ENCODE assay signal across 14 cellular contexts in the genomic region with DNA sequence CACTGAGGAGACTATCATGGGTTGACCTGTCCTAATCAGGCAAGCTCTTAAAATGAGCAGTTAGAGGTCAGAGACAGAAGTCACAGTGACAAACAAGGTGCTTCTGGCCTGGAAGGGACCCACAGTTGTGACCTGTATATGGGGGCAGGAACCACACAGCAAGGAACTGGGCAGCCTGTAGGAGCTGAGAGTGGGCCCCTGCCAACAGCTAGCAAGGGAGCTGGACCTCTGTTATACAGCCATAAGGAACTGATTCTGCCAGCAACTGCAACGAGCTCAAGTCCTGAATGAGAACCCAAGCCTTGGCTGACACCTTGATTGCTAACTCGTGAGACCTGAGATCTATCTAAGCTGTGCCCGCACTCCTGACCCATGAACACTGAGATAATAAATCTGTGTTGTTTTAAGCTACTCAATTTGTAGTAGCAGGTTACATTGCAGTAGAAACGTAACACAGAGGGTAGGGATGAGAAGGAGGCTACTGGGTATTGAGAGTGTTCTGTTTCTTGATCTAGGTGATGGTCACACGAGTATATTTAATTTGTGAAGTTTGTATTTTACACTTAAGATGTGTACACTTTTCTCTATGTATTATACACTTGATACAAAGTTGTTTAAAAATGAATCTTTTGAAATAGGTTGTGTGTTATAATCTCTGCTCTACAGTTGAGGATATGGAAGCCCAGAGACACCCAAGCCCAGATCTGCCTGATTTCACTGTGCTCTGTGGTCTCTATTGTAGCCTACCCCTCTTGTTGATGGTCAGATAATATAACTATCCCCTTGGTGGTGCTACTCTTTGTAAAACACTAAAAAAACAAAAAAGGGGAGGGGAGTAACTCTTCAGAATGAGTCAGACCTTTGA. TPM values are rescaled to one million over a fixed set of nuclear protein-coding genes. Genes with fewer than 3 reads are reported as not detected.
"Had no signal": no experiment of that assay in that cellular context is flagged by ENCODE, and none has a peak within 500 bp of the region (broad histone marks: within the 10 kb centered on the region; RNA-seq: fewer than 3 reads in every experiment).

No MANE protein-coding gene starts in this region.

- H3K9me3 Mint-ChIP-seq: activated naive CD4-positive, alpha-beta T cell treated with anti-CD3 and anti-CD28 coated beads for 36 hours; activated T-helper 17 cell treated with anti-CD3 and anti-CD28 coated beads, Interleukin-2, amount 50 U/mL, for 72 hours had no signal

- H3K4me3 ChIP-seq: gastrocnemius medialis, heart left ventricle, prostate gland had no signal

- H3K27ac ChIP-seq: gastrocnemius medialis, heart left ventricle, prostate gland had no signal

- H3K4me1 ChIP-seq: gastrocnemius medialis, prostate gland had no signal

- ATAC-seq: activated T-helper 17 cell treated with anti-CD3 and anti-CD28 coated beads, Interleukin-2, amount 50 U/mL, for 72 hours; gastrocnemius medialis; heart left ventricle; left cardiac atrium; naive thymus-derived CD8-positive, alpha-beta T cell; sciatic nerve had no signal

- H3K4me3 Mint-ChIP-seq: activated naive CD4-positive, alpha-beta T cell treated with anti-CD3 and anti-CD28 coated beads for 36 hours; activated T-helper 17 cell treated with anti-CD3 and anti-CD28 coated beads, Interleukin-2, amount 50 U/mL, for 72 hours; naive thymus-derived CD8-positive, alpha-beta T cell had no signal

- H3K27ac Mint-ChIP-seq: activated naive CD4-positive, alpha-beta T cell treated with anti-CD3 and anti-CD28 coated beads for 36 hours; activated T-helper 17 cell treated with anti-CD3 and anti-CD28 coated beads, Interleukin-2, amount 50 U/mL, for 72 hours; naive thymus-derived CD8-positive, alpha-beta T cell had no signal

- H3K4me1 Mint-ChIP-seq: activated T-helper 17 cell treated with anti-CD3 and anti-CD28 coated beads, Interleukin-2, amount 50 U/mL, for 72 hours; naive thymus-derived CD8-positive, alpha-beta T cell had no signal

- H3K27me3 ChIP-seq: gastrocnemius medialis, heart left ventricle had no signal

- H3K9me3 ChIP-seq: gastrocnemius medialis, heart left ventricle, prostate gland had no signal

- H3K27me3 Mint-ChIP-seq: activated T-helper 17 cell treated with anti-CD3 and anti-CD28 coated beads, Interleukin-2, amount 50 U/mL, for 72 hours had no signal

- H3K36me3 ChIP-seq: gastrocnemius medialis, heart left ventricle, prostate gland had no signal

- H3K36me3 Mint-ChIP-seq: naive thymus-derived CD8-positive, alpha-beta T cell had no signal

- DNase-seq: activated naive CD4-positive, alpha-beta T cell treated with anti-CD3 and anti-CD28 coated beads for 36 hours; activated T-cell treated with anti-CD3 and anti-CD28 coated beads for 4 hours; erythroblast; gastrocnemius medialis; heart left ventricle; left cardiac atrium; naive thymus-derived CD8-positive, alpha-beta T cell; nucleus accumbens; stimulated activated CD4-positive, alpha-beta T cell treated with anti-CD3 and anti-CD28 coated beads, Interleukin-2, amount 100 ng/mL, for 24 hours; SW 1271 had no signal

RNA-seq across cellular contexts. Expression of gene MAGI1, which starts 44.6 kb away (rescaled TPM):
- total RNA-seq: activated naive CD4-positive, alpha-beta T cell treated with anti-CD3 and anti-CD28 coated beads for 36 hours; mononuclear cell; naive thymus-derived CD8-positive, alpha-beta T cell had no signal
- polyA plus RNA-seq: naive thymus-derived CD8-positive, alpha-beta T cell had no signal
